In the genomic region with DNA sequence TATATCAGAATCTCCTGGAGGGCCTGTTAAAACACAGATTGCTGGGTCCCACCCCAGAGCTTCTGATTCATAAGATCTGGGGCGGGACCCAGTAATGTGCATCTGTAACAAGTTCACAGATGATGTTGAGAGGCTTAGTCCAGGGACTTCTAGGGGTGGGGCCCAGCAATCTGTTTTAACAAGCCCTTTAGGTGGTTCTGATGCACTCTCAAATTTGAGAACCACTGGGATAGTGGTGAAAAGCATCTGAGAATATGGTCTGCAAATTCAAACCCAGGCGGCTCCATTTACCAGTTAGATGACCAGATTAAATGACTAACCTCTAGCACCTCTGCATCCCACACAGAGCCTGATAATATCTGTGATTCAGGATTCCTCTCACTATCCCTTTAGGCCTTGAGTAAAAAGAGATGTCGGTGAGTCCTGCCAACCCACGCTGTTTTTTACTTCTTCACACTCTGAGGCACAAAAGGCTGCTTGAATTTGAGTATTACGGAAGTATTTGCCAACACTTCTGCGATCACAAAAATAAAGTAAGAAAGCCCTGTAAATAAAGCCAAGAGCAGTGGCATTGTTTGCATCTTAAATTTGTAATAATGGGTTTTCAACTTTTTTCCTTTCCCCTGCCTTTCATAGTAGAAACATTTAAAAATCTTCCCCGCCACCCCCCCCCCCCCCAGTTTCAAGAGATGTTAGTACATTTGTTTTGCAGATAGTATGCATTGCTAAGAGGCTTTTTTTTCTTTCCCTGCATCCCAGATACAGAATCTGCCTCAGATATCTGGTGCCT, we compare ENCODE assay signal across 17 cellular contexts. TPM values are rescaled to one million over a fixed set of nuclear protein-coding genes. Genes with fewer than 3 reads are reported as not detected.
DNase-seq lines count a peak whose midpoint lies in the region; ATAC-seq, FAIRE-seq and TF ChIP-seq lines count a peak whose summit lies in the region.
"Had no signal": no experiment of that assay in that cellular context is flagged by ENCODE, and none has a peak within 500 bp of the region (broad histone marks: within the 10 kb centered on the region; RNA-seq: fewer than 3 reads in every experiment).

No MANE protein-coding gene starts in this region.

- H3K4me1 ChIP-seq in astrocyte (ENCODE audit: insufficient read depth, low read length) (peaks cover 7% of the 10 kb centered on the region), mesodermal cell (ENCODE audit: control insufficient read depth, insufficient read depth, low read length, poor library complexity, severe bottlenecking) (no peaks in the 10 kb centered on the region), body of pancreas (peaks cover 19% of the 10 kb centered on the region)

- H3K27me3 ChIP-seq in astrocyte (ENCODE audit: insufficient read depth, low read length) = no peaks in the 10 kb centered on the region
- no peaks in the 10 kb centered on the region for H3K27me3 ChIP-seq in body of pancreas
- H3K27me3 ChIP-seq: adrenal gland, gastroesophageal sphincter, suprapubic skin had no signal

- peak overlapping the region; percentile 53 for H3K27ac Mint-ChIP-seq in astrocyte (ENCODE audit: unreplicated experiment)

- H3K79me2 ChIP-seq in astrocyte (ENCODE audit: insufficient read depth, low read length) = peaks cover 32% of the 10 kb centered on the region

- no peak overlapping the region for H3K4me2 ChIP-seq in astrocyte (ENCODE audit: low read length)

- no peak overlapping the region for H3K9ac ChIP-seq in astrocyte (ENCODE audit: low read length)

- TF ChIP-seq CTCF in HFF-Myc (IDR thresholded peaks at IDR 0.05; ENCODE audit: low read depth, low read length, missing control alignments) = no peak
- no peak for TF ChIP-seq CTCF in astrocyte (IDR thresholded peaks at IDR 0.05; ENCODE audit: insufficient read depth, low read depth, low read length)
- no peak for TF ChIP-seq CTCF in body of pancreas (IDR thresholded peaks at IDR 0.05)

- peak; percentile 45 for FAIRE-seq in astrocyte (lab: Jason Lieb, UNC)
- FAIRE-seq: kidney, small intestine had no signal

- ATAC-seq in GM19324 (IDR thresholded peaks at IDR 0.05; ENCODE audit: low FRiP score, unreplicated experiment) (no peak), HG03135 (IDR thresholded peaks at IDR 0.05; ENCODE audit: unreplicated experiment) (no peak), body of pancreas (no peak)
- ATAC-seq: gastroesophageal sphincter; naive thymus-derived CD8-positive, alpha-beta T cell had no signal

- H4K20me1 ChIP-seq in astrocyte (ENCODE audit: insufficient read depth, low read length) = peaks cover 28% of the 10 kb centered on the region

- no peak for TF ChIP-seq POLR2A in body of pancreas (IDR thresholded peaks at IDR 0.05)

- peaks cover 20% of the 10 kb centered on the region for H3K4me1 Mint-ChIP-seq in astrocyte (ENCODE audit: low read depth, unreplicated experiment)

- H3K4me3 ChIP-seq in HFF-Myc (replicated peaks; ENCODE audit: low read depth, low read length) (no peak overlapping the region), astrocyte (ENCODE audit: insufficient read depth, low read depth, low read length) (no peak overlapping the region), mesodermal cell (ENCODE audit: extremely low read depth, insufficient read depth, low read length, poor library complexity, severe bottlenecking) (no peak overlapping the region), body of pancreas (no peak overlapping the region)
- H3K4me3 ChIP-seq: adrenal gland, gastroesophageal sphincter, suprapubic skin had no signal

- H3K36me3 ChIP-seq in astrocyte (ENCODE audit: insufficient read depth, low read length) = no peaks in the 10 kb centered on the region
- no peaks in the 10 kb centered on the region for H3K36me3 ChIP-seq in mesodermal cell (ENCODE audit: control insufficient read depth, insufficient read depth, low read length)
- H3K36me3 ChIP-seq in body of pancreas (replicated peaks in 1 of 2; ENCODE audit: insufficient read depth in 1 of 2, low read depth in 2 of 2) = no peaks in the 10 kb centered on the region
- H3K36me3 ChIP-seq: adrenal gland, gastroesophageal sphincter, suprapubic skin had no signal

- intact Hi-C loops in body of pancreas (cut with DNase I) = no loop called here

- 50 to 73% methylated on average over 2 to 4 of the region's 7 CpGs for WGBS in mesodermal cell (ENCODE audit: insufficient coverage in 2 of 2), 2 experiments
- WGBS in body of pancreas, 2 donors = 76 to 79% methylated on average over 7 of the region's 7 CpGs

- DNase-seq in COLO829 (ENCODE audit: low spot score) (peak; percentile 22), HFF-Myc (ENCODE audit: extremely low read depth, low read depth) (peak; percentile 4), astrocyte (ENCODE audit: low read depth) (peak; percentile 32), body of pancreas (no peak), 8988T (no peak)
- DNase-seq: adrenal gland; kidney; naive thymus-derived CD8-positive, alpha-beta T cell; NCI-H446 treated with DMSO at 0.1 percent for 48 hours; small intestine; T-helper 9 cell had no signal

- H3K9me3 Mint-ChIP-seq in astrocyte (ENCODE audit: unreplicated experiment) = no peaks in the 10 kb centered on the region
- H3K9me3 Mint-ChIP-seq: CD4-positive, alpha-beta memory T cell; naive thymus-derived CD8-positive, alpha-beta T cell had no signal

- no peaks in the 10 kb centered on the region for H3K27me3 Mint-ChIP-seq in astrocyte (ENCODE audit: low read depth, unreplicated experiment)
- H3K27me3 Mint-ChIP-seq: CD4-positive, alpha-beta memory T cell; naive thymus-derived CD8-positive, alpha-beta T cell had no signal

- H2AFZ ChIP-seq in astrocyte (ENCODE audit: low read depth, low read length) = peak overlapping the region; percentile 45

- no peaks in the 10 kb centered on the region for H3K9me3 ChIP-seq in astrocyte (ENCODE audit: insufficient read depth, low read depth, low read length)
- no peaks in the 10 kb centered on the region for H3K9me3 ChIP-seq in mesodermal cell (ENCODE audit: control insufficient read depth, low read length)
- H3K9me3 ChIP-seq in body of pancreas = no peaks in the 10 kb centered on the region
- H3K9me3 ChIP-seq: adrenal gland, gastroesophageal sphincter, suprapubic skin had no signal

- H3K4me3 Mint-ChIP-seq in astrocyte (ENCODE audit: unreplicated experiment) = no peak overlapping the region

- H3K27ac ChIP-seq in astrocyte (ENCODE audit: low read depth, low read length) = no peak overlapping the region
- peak overlapping the region; percentile 2 for H3K27ac ChIP-seq in mesodermal cell (ENCODE audit: low read depth, low read length, severe bottlenecking)
- H3K27ac ChIP-seq in body of pancreas = no peak overlapping the region
- H3K27ac ChIP-seq: adrenal gland, gastroesophageal sphincter, suprapubic skin had no signal

- H3K36me3 Mint-ChIP-seq in astrocyte (ENCODE audit: low read depth, unreplicated experiment) = peaks cover 2% of the 10 kb centered on the region

RNA-seq across cellular contexts. Expression of gene FRS2, which starts 1.8 kb away (rescaled TPM):
- 54.1 and 60.9 TPM in 2 replicates for total RNA-seq in astrocyte
- 22.0 TPM for polyA plus RNA-seq in mesodermal cell (2013, experiment 1 of 2)
- polyA plus RNA-seq in mesodermal cell (2013, experiment 2 of 2) = 22.2 TPM
- 10 to 100 TPM in 1 of 2 donors, 1 to 10 TPM in 1; 4.9 to 14.3 TPM for total RNA-seq in body of pancreas

Comparison
In these comparisons a context has a peak if more than half of its experiments do, and no peak if none do; other contexts are left out.
1. DNase-seq: peak in COLO829 (single experiment), HFF-Myc (single experiment) and astrocyte (single experiment); none in body of pancreas (0 of 4) and 8988T (single experiment).